ENCODE assay signal across 8 cellular contexts in genomic region chrX:134101636-134102035, GRCh38.
"Had no signal": no experiment of that assay in that cellular context is flagged by ENCODE, and none has a peak within 500 bp of the region (broad histone marks: within the 10 kb centered on the region; RNA-seq: fewer than 3 reads in every experiment).

No MANE protein-coding gene starts in this region.

- H3K27ac ChIP-seq: HL-60, KMS-11 had no signal

- H3K27ac Mint-ChIP-seq: IgD-negative memory B cell had no signal

- FAIRE-seq: HTR-8/SVneo, K562 had no signal

- H3K4me3 Mint-ChIP-seq: IgD-negative memory B cell had no signal

- H3K9ac ChIP-seq: KMS-11 had no signal

- H3K4me3 ChIP-seq: K562 had no signal

- H3K9me3 Mint-ChIP-seq: IgD-negative memory B cell had no signal

- ATAC-seq: K562 had no signal

- DNase-seq: IMR-90, KBM-7, KG1 had no signal

- H3K36me3 Mint-ChIP-seq: IgD-negative memory B cell had no signal

- H3K4me2 ChIP-seq: KMS-11 had no signal

- H3K4me1 Mint-ChIP-seq: IgD-negative memory B cell had no signal
